In the genomic region with DNA sequence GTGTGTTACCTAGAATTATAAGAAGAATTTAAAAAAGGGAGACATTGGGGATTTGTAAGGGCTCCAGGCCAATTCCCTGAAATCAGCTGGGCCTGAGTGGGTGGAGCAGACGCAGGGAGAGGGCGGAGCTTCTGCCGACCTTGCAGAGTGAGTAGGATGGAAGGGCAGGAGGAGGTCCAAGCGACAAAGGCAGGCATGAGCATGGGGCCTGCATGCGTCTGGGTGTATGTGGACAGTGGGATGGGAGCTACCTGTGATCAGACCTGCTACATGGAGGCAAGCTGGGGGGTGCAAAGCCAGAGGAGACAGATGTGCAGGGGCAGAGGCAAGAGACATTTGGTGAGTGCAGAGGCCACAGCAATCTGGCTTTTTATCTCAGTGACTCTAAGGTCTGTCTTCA, we compare ENCODE assay signal across 28 cellular contexts.
"Had no signal": no experiment of that assay in that cellular context is flagged by ENCODE, and none has a peak within 500 bp of the region (broad histone marks: within the 10 kb centered on the region; RNA-seq: fewer than 3 reads in every experiment).

No MANE protein-coding gene starts in this region.

- H3K4me3 ChIP-seq: cardiac muscle cell, MG63, SJCRH30, SK-N-MC had no signal

- H3K27ac ChIP-seq: brain microvascular endothelial cell, cardiac muscle cell, SJCRH30, SK-N-MC had no signal

- H3K9me3 ChIP-seq: SJCRH30 had no signal

- ATAC-seq: activated CD4-positive, alpha-beta T cell treated with anti-CD3 and anti-CD28 coated beads for 36 hours; activated CD4-positive, CD25-positive, alpha-beta regulatory T cell treated with anti-CD3 and anti-CD28 coated beads, Interleukin-2, amount 50 U/mL, for 24 hours; activated CD8-positive, alpha-beta T cell treated with anti-CD3 and anti-CD28 coated beads, Interleukin-2, amount 10 ng/mL, durations not matched to agents 7 days and 5 days; activated naive CD8-positive, alpha-beta T cell treated with anti-CD3 and anti-CD28 coated beads, Interleukin-2, amount 50 U/mL, for 24 hours; Panc1 had no signal

- DNase-seq: activated CD4-positive, alpha-beta T cell treated with anti-CD3 and anti-CD28 coated beads for 36 hours; activated CD4-positive, alpha-beta T cell treated with anti-CD3 and anti-CD28 coated beads, Interleukin-2, amount 10 ng/mL, durations not matched to agents 7 days and 5 days; activated CD4-positive, alpha-beta T cell treated with anti-CD3 and anti-CD28 coated beads, Interleukin-2, amount 50 U/mL, for 48 hours; activated CD8-positive, alpha-beta memory T cell treated with anti-CD3 and anti-CD28 coated beads, Interleukin-2, amount 50 U/mL, for 48 hours; activated CD8-positive, alpha-beta T cell treated with anti-CD3 and anti-CD28 coated beads, Interleukin-2, amount 10 ng/mL, durations not matched to agents 7 days and 5 days; activated effector memory CD4-positive, alpha-beta T cell treated with Interleukin-2 at 50 U/mL for 16 hours; activated naive CD4-positive, alpha-beta T cell treated with anti-CD3 and anti-CD28 coated beads, Interleukin-2, amount 10 ng/mL, durations not matched to agents 7 days and 5 days; activated naive CD8-positive, alpha-beta T cell treated with anti-CD3 and anti-CD28 coated beads, Interleukin-2, amount 50 U/mL, for 24 hours; activated T-cell treated with anti-CD3 and anti-CD28 coated beads, Interleukin-2, amount 50 U/mL, for 48 hours; brain microvascular endothelial cell; Kasumi-1; MG63; NCI-H1048; NCI-H1105 treated with DMSO at 0.1 percent for 48 hours; NCI-H1436; NCI-H1694; NCI-H1930; NCI-H2081 treated with DMSO at 0.1 percent for 48 hours; NCI-H226; NCI-H446 treated with DMSO at 0.1 percent for 48 hours; NCI-H524; SHP77; SJCRH30 had no signal

- H3K27me3 ChIP-seq: brain microvascular endothelial cell, cardiac muscle cell, MG63, SJCRH30 had no signal

- FAIRE-seq: TTC549 had no signal

- H3K36me3 ChIP-seq: brain microvascular endothelial cell, cardiac muscle cell, MG63, SJCRH30 had no signal
